Comparison of ENCODE assay signal across 8 cellular contexts in genomic region chr21:36125513-36126121, GRCh38. TPM values are rescaled to one million over a fixed set of nuclear protein-coding genes. Genes with fewer than 3 reads are reported as not detected.
A peak's percentile ranks its signal among the peaks of the same experiment; 100 is the strongest.
DNase-seq lines count a peak whose midpoint lies in the region; ATAC-seq and TF ChIP-seq lines count a peak whose summit lies in the region.

No MANE protein-coding gene starts in this region.

- H3K4me1 Mint-ChIP-seq in glutamatergic neuron (ENCODE audit: low read depth, unreplicated experiment): no peaks in the 10 kb centered on the region

- H3K27me3 ChIP-seq in Peyer's patch: no peaks in the 10 kb centered on the region

- H3K36me3 ChIP-seq in Peyer's patch: no peaks in the 10 kb centered on the region

- DNase-seq in DMS153 (lab: John Stamatoyannopoulos, UW) (peak; percentile 43), HuH-7.5 (ENCODE audit: low spot score) (peak; percentile 41), Peyer's patch (peak in 2 of 3 donors; percentile 63 to 86), glutamatergic neuron (peak; percentile 73), retina (peak; percentile 56)
- peak; percentile 83 for DNase-seq in activated effector memory CD4-positive, alpha-beta T cell treated with anti-CD3 and anti-CD28 coated beads, Interleukin-2, amount 50 U/mL, for 16 hours

- peaks cover 0 to 14% (median 0%) of the 10 kb centered on the region in 4 donors for H3K4me1 ChIP-seq in Peyer's patch

- H3K4me3 Mint-ChIP-seq in glutamatergic neuron (ENCODE audit: unreplicated experiment): no peak overlapping the region

- ATAC-seq in GM18498 (IDR thresholded peaks at IDR 0.05; ENCODE audit: unreplicated experiment) (no peak), HG03039 (IDR thresholded peaks at IDR 0.05; ENCODE audit: unreplicated experiment) (no peak)

- no peaks in the 10 kb centered on the region for H3K9me3 ChIP-seq in Peyer's patch

- no peak overlapping the region for H3K27ac Mint-ChIP-seq in glutamatergic neuron (ENCODE audit: unreplicated experiment)

- H3K9me3 Mint-ChIP-seq in glutamatergic neuron (ENCODE audit: unreplicated experiment): peaks cover 5% of the 10 kb centered on the region

- H3K4me3 ChIP-seq in Peyer's patch: no peak overlapping the region

- no peaks in the 10 kb centered on the region for H3K27me3 Mint-ChIP-seq in glutamatergic neuron (ENCODE audit: unreplicated experiment)

- H3K36me3 Mint-ChIP-seq in glutamatergic neuron (ENCODE audit: unreplicated experiment): no peaks in the 10 kb centered on the region

- TF ChIP-seq CTCF in Peyer's patch (IDR thresholded peaks at IDR 0.05) (peak; percentile 79 to 92 (median 85)), glutamatergic neuron (IDR thresholded peaks at IDR 0.05; ENCODE audit: partially characterized antibody, unreplicated experiment) (peak; percentile 85)

- TF ChIP-seq POLR2A in Peyer's patch (IDR thresholded peaks at IDR 0.05): no peak

- no peak overlapping the region for H3K27ac ChIP-seq in Peyer's patch

RNA-seq across cellular contexts. Expression of gene CBR3, which starts 9.3 kb away (rescaled TPM):
- total RNA-seq in Peyer's patch (1 to 10 TPM in 3 of 4 donors, not detected in 1; 2.7 to 5.1 (median 3.2) TPM), glutamatergic neuron (ENCODE audit: unreplicated experiment) (not detected)

RNA-seq across cellular contexts. Expression of gene DOP1B, which starts 31.0 kb away (rescaled TPM):
- total RNA-seq in Peyer's patch (10 to 100 TPM; 40.4 to 97.6 (median 69.8) TPM), glutamatergic neuron (ENCODE audit: unreplicated experiment) (37.8 TPM)

RNA-seq across cellular contexts. Expression of gene CBR1, which starts 55.8 kb away (rescaled TPM):
- total RNA-seq in Peyer's patch (1,000 to 10,000 TPM in 1 of 4 donors, 100 to 1,000 TPM in 3; 240 to 1,308 (median 979) TPM), glutamatergic neuron (ENCODE audit: unreplicated experiment) (18.2 TPM)

Comparison
In these comparisons a context has a peak if more than half of its experiments do, and no peak if none do; other contexts are left out.
1. RNA of gene CBR1, which starts 55.8 kb away (total RNA-seq): 240 to 1,308 TPM in Peyer's patch; 18.2 TPM in glutamatergic neuron (single experiment); every median in the first group is over 10 times any median in the second.
2. Peak in every context shown above with its lines, with median percentiles within 50 percentile points of each other: DNase-seq.